8 cellular contexts compared by ENCODE assay signal in the genomic region with DNA sequence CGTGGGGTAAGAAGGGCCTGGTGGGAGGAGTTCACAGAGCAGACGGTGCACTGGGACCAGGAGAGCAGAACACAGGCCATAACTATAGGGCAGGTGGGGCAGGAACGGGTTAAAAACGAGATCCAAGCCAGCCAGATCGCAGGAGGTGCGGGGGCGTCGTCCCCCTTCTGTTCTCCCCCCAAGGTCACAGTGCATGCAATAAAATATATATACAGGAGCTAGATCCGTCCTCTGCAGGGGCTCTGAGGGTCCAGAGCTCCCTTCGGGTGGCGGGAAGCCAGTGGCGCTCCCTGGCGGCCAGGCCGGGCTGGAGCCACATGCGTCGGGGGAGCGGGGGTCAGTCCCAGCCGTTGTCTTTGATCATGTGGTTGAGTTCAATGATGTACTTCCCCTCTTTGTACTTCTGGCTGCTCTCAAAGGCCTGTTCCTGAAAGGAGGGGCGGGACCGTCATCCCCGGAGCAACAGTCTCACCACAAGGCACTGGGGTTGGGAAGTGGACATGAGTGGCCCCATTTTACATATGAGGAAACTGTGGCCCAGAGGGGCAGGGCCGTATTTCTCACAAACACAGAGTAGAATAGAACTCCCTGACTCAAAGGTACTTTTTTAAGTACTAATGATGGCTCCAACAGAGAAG. TPM values are rescaled to one million over a fixed set of nuclear protein-coding genes. Genes with fewer than 3 reads are reported as not detected.
DNase-seq lines count a peak whose midpoint lies in the region; ATAC-seq, FAIRE-seq and TF ChIP-seq lines count a peak whose summit lies in the region.

No MANE protein-coding gene starts in this region.

- no peaks in the 10 kb centered on the region for H3K9me1 ChIP-seq in K562 (ENCODE audit: control insufficient read depth, insufficient read depth, low read length)

- BruUV-seq in K562 (replicated peaks; lab: Mats Ljungman, UMichigan) = TSS peak; percentile 72

- intact Hi-C loops in K562 (cut with micrococcal nuclease) = loop anchor here (5.0 to 10.0 kb wide), 2 partner anchors 45 to 562 kb away; a partner anchor contains a TSS
- intact Hi-C loops in sciatic nerve (cut with DNase I) = loop anchor here (10.0 kb wide), 1 partner anchor 312 kb away; a partner anchor contains a TSS

- H3K4me3 ChIP-seq in GM08714 (ENCODE audit: low read length) = peak overlapping the region; percentile 65; the same call in 1 of the 2 replicates
- H3K4me3 ChIP-seq in HEK293 (ENCODE audit: low read depth, low read length) = no peak overlapping the region
- H3K4me3 ChIP-seq in NB4 (ENCODE audit: low read depth, low read length) = peak overlapping the region; percentile 83
- H3K4me3 ChIP-seq in K562 = peak overlapping the region; percentile 49
- H3K4me3 ChIP-seq in iPS-11a (ENCODE audit: low read depth, low read length) = peak overlapping the region; percentile 63

- H3K79me2 ChIP-seq in K562 (ENCODE audit: control insufficient read depth, insufficient read depth, low read length) = peaks cover 3% of the 10 kb centered on the region; the same call in 1 of the 3 replicates

- POLR2A ChIA-PET in HEK293 (lab: Yijun Ruan, JAX) (interaction anchor here (0.6 to 3.3 kb wide), 11 partner anchors 13 to 405 kb away, joined by 3 to 26 read pairs (median 3); a partner anchor contains a TSS), K562 (lab: Yijun Ruan, JAX) (interaction anchor here (0.5 to 4.8 kb wide), 16 partner anchors 10 to 837 kb away, joined by 3 to 59 read pairs (median 4); a partner anchor contains a TSS)

- H3K4me2 ChIP-seq in K562 (ENCODE audit: insufficient read depth, low read length) = peak overlapping the region; percentile 87

- 2% methylated on average over 22 of the region's 22 CpGs for WGBS in K562 (ENCODE audit: insufficient coverage, low coverage, missing lambda C conversion rate)

- peak; percentile 43 to 59 for TF ChIP-seq RAD21 in K562 (CRISPR knock-in tag; conservative IDR thresholded peaks at IDR 0.05 in 1 of 2, IDR thresholded peaks at IDR 0.05 in 1 of 2)

- no peaks in the 10 kb centered on the region for H3K27me3 ChIP-seq in K562 (ENCODE audit: control insufficient read depth in 2 of 2, insufficient read depth in 2 of 2, low read length in 2 of 2)

- peak overlapping the region; percentile 95 for H2AFZ ChIP-seq in K562 (ENCODE audit: low read depth, low read length)

- peak; percentile 94 for FAIRE-seq in K562 (lab: Jason Lieb, UNC)

- in situ Hi-C loops in K562 (cut with MboI) = no loop called here

- ATAC-seq in K562 = peak; percentile 77
- peak; percentile 74 for ATAC-seq in sciatic nerve

- H3K9ac ChIP-seq in K562 (ENCODE audit: insufficient read depth in 1 of 2, low read depth in 2 of 2, low read length in 2 of 2) = peak overlapping the region; percentile 80 to 98

- H3K27ac ChIP-seq in HEK293 (ENCODE audit: extremely low read depth, low read depth, low read length) (peak overlapping the region; percentile 8; the same call in 1 of the 2 replicates), K562 (ENCODE audit: extremely low read depth, low read depth, low read length) (peak overlapping the region; percentile 85)

- no peaks in the 10 kb centered on the region for H4K20me1 ChIP-seq in K562 (replicated peaks; ENCODE audit: control insufficient read depth, insufficient read depth, low read length)

- peak overlapping the region; percentile 87 for H3K4me3 Mint-ChIP-seq in T-helper 1 cell treated with Interleukin-12 subunit alpha and Interleukin-12 subunit beta and Interleukin-4 antibody, amounts not matched to agents 30 μg/mL and 1 μg/mL, for 36 hours

- TF ChIP-seq POLR2A in NB4 (IDR thresholded peaks at IDR 0.05; ENCODE audit: extremely low read depth, insufficient read length) = peak; percentile 7
- peak; percentile 58 for TF ChIP-seq POLR2A in K562 (conservative IDR thresholded peaks at IDR 0.05)

- H3K36me3 ChIP-seq in HEK293 (ENCODE audit: control insufficient read depth in 2 of 2, insufficient read depth in 1 of 2, low read length in 2 of 2) (peaks cover 0 to 15% of the 10 kb centered on the region in 2 experiments; a peak in 1 of 3 replicates), K562 (ENCODE audit: control insufficient read depth, insufficient read depth, low read length) (no peaks in the 10 kb centered on the region; the same call in 2 of the 3 replicates)

- no peaks in the 10 kb centered on the region for H3K9me3 ChIP-seq in HEK293 (ENCODE audit: control insufficient read depth, insufficient read depth, low read depth, low read length)
- H3K9me3 ChIP-seq in K562 (replicated peaks; ENCODE audit: control insufficient read depth, insufficient read depth, low read depth, low read length) = peaks cover 12% of the 10 kb centered on the region

- CTCF ChIA-PET in HEK293 (lab: Yijun Ruan, JAX) = interaction anchor here (0.6 to 5.0 kb wide), 25 partner anchors 10 to 1095 kb away, joined by 3 to 38 read pairs (median 4); a partner anchor contains a TSS
- CTCF ChIA-PET in K562 (lab: Yijun Ruan, JAX; ENCODE audit: low intra/inter-chr PET ratio) = interaction anchor here (0.5 to 1.0 kb wide), 3 partner anchors 42 to 399 kb away, joined by 3 to 12 read pairs (median 3); no protein-coding TSS in a partner anchor

- peaks cover 28% of the 10 kb centered on the region for H3K36me3 Mint-ChIP-seq in T-helper 1 cell treated with Interleukin-12 subunit alpha and Interleukin-12 subunit beta and Interleukin-4 antibody, amounts not matched to agents 30 μg/mL and 1 μg/mL, for 36 hours (ENCODE audit: low read depth)

- TF ChIP-seq CTCF in HEK293 (tag by site-specific recombination; IDR thresholded peaks at IDR 0.05) (no peak), NB4 (IDR thresholded peaks at IDR 0.05; ENCODE audit: low read depth, low read length) (peak; percentile 80), K562 (IDR thresholded peaks at IDR 0.05 in 2 of 3, conservative IDR thresholded peaks at IDR 0.05 in 1 of 3; ENCODE audit: insufficient read depth in 2 of 3, low read depth in 1 of 3, low read length in 3 of 3) (peak; percentile 90 to 93 (median 93))

- H3K4me1 ChIP-seq in HEK293 (ENCODE audit: control insufficient read depth, insufficient read depth, low read length) = no peaks in the 10 kb centered on the region
- H3K4me1 ChIP-seq in K562 (replicated peaks in 1 of 2; ENCODE audit: control insufficient read depth in 2 of 2, insufficient read depth in 2 of 2, low read length in 2 of 2) = peaks cover 35 to 72% of the 10 kb centered on the region in 2 experiments

- peak overlapping the region; percentile 94 for H3K27ac Mint-ChIP-seq in T-helper 1 cell treated with Interleukin-12 subunit alpha and Interleukin-12 subunit beta and Interleukin-4 antibody, amounts not matched to agents 30 μg/mL and 1 μg/mL, for 36 hours

- peaks cover 9% of the 10 kb centered on the region for H3K9me3 Mint-ChIP-seq in T-helper 1 cell treated with Interleukin-12 subunit alpha and Interleukin-12 subunit beta and Interleukin-4 antibody, amounts not matched to agents 30 μg/mL and 1 μg/mL, for 36 hours

- peak; percentile 57; the same call in 1 of the 2 replicates for TF ChIP-seq EP300 in K562 (IDR thresholded peaks at IDR 0.05; ENCODE audit: low read length)

- H3K27me3 Mint-ChIP-seq in T-helper 1 cell treated with Interleukin-12 subunit alpha and Interleukin-12 subunit beta and Interleukin-4 antibody, amounts not matched to agents 30 μg/mL and 1 μg/mL, for 36 hours (ENCODE audit: low read depth) = no peaks in the 10 kb centered on the region

- DNase-seq in NB4 (ENCODE audit: low read depth) = peak; percentile 97
- peak; percentile 76 to 92 (median 85) for DNase-seq in K562 (ENCODE audit: extremely low read depth in 1 of 4, low spot score in 3 of 4)
- DNase-seq in sciatic nerve (ENCODE audit: low spot score) = peak; percentile 81
- no peak for DNase-seq in NCI-H1417 treated with DMSO at 0.1 percent for 48 hours (lab: John Stamatoyannopoulos, UW)

- H3K4me1 Mint-ChIP-seq in T-helper 1 cell treated with Interleukin-12 subunit alpha and Interleukin-12 subunit beta and Interleukin-4 antibody, amounts not matched to agents 30 μg/mL and 1 μg/mL, for 36 hours (ENCODE audit: low read depth) = peaks cover 40% of the 10 kb centered on the region

RNA-seq across cellular contexts. Expression of a gene that starts 0.8 kb away (rescaled TPM):
- 0.55 and 0.69 TPM in 2 replicates for total RNA-seq in K562 (2011; cell fraction: chromatin; rRNA removed; ENCODE audit: low replicate concordance)
- 1.1 and 1.2 TPM in 2 replicates for total RNA-seq in K562 (2011; cell fraction: nucleolus; rRNA removed)
- 0.73 and 1.1 TPM in 2 replicates for total RNA-seq in K562 (2011; cell fraction: nucleoplasm; rRNA removed)
- 0.09 and 0.73 TPM in 2 replicates for total RNA-seq in K562 (2014; rRNA removed)
- 0.11 TPM in 1 of 2 replicates, not detected in the other for total RNA-seq in K562 (2014; rRNA removed; fragmentation: Illumina TruSeq; extraction: Trizol)
- total RNA-seq in K562 (2015; rRNA removed; fragmentation: Illumina TruSeq; extraction: Trizol) = 0.07 and 0.23 TPM in 2 replicates
- total RNA-seq in K562 (2021) = 0.18 and 0.51 TPM in 2 replicates
- polyA plus RNA-seq in K562 (2011; rRNA removed) = 0.07 and 0.16 TPM in 2 replicates
- polyA plus RNA-seq in K562 (2011; cell fraction: cytosol; rRNA removed) = 0.10 and 0.18 TPM in 2 replicates
- polyA plus RNA-seq in K562 (2011; cell fraction: nucleus; rRNA removed) = 0.88 and 0.97 TPM in 2 replicates
- 0.22 and 0.51 TPM in 2 replicates for polyA plus RNA-seq in K562 (2012)
- 0.30 and 0.31 TPM in 2 replicates for polyA plus RNA-seq in K562 (2014; fragmentation: Illumina TruSeq; extraction: Trizol)
- not detected for polyA plus RNA-seq in K562 (2014; fragmentation: Nextera tagmentation; extraction: Ambion mirVana)
- 0.51 and 0.58 TPM in 2 replicates for polyA plus RNA-seq in K562 (2014; rRNA removed)
- polyA minus RNA-seq in K562 (2011; rRNA and poly(A)+ RNA removed) = not detected in 2 replicates
- polyA minus RNA-seq in K562 (2011; cell fraction: cytosol; rRNA and poly(A)+ RNA removed) = not detected in 2 replicates
- polyA minus RNA-seq in K562 (2011; cell fraction: nucleus; rRNA and poly(A)+ RNA removed) = 0.22 and 0.54 TPM in 2 replicates
- 1.7 TPM for total RNA-seq in sciatic nerve

RNA-seq across cellular contexts. Expression of a gene that starts 3.5 kb away (rescaled TPM):
- total RNA-seq in K562 (2011; cell fraction: chromatin; rRNA removed; ENCODE audit: low replicate concordance) = 14.3 and 26.4 TPM in 2 replicates
- total RNA-seq in K562 (2011; cell fraction: nucleolus; rRNA removed) = 14.2 and 18.0 TPM in 2 replicates
- 21.4 and 28.6 TPM in 2 replicates for total RNA-seq in K562 (2011; cell fraction: nucleoplasm; rRNA removed)
- 3.0 and 4.6 TPM in 2 replicates for total RNA-seq in K562 (2014; rRNA removed)
- total RNA-seq in K562 (2014; rRNA removed; fragmentation: Illumina TruSeq; extraction: Trizol) = 1.0 and 1.8 TPM in 2 replicates
- 1.1 and 1.3 TPM in 2 replicates for total RNA-seq in K562 (2015; rRNA removed; fragmentation: Illumina TruSeq; extraction: Trizol)
- total RNA-seq in K562 (2021) = 5.7 and 6.7 TPM in 2 replicates
- polyA plus RNA-seq in K562 (2011; rRNA removed) = 3.9 and 6.8 TPM in 2 replicates
- 7.5 and 14.0 TPM in 2 replicates for polyA plus RNA-seq in K562 (2011; cell fraction: cytosol; rRNA removed)
- polyA plus RNA-seq in K562 (2011; cell fraction: nucleus; rRNA removed) = 18.2 and 22.9 TPM in 2 replicates
- 12.5 and 45.8 TPM in 2 replicates for polyA plus RNA-seq in K562 (2012)
- polyA plus RNA-seq in K562 (2014; fragmentation: Illumina TruSeq; extraction: Trizol) = 2.9 and 4.4 TPM in 2 replicates
- under 1 TPM; 0.41 to 0.42 TPM for polyA plus RNA-seq in K562 (2014; fragmentation: Nextera tagmentation; extraction: Ambion mirVana)
- polyA plus RNA-seq in K562 (2014; rRNA removed) = 8.6 and 15.0 TPM in 2 replicates
- polyA minus RNA-seq in K562 (2011; rRNA and poly(A)+ RNA removed) = 1.0 and 1.5 TPM in 2 replicates
- polyA minus RNA-seq in K562 (2011; cell fraction: cytosol; rRNA and poly(A)+ RNA removed) = 1.8 and 2.3 TPM in 2 replicates
- 2.4 and 4.3 TPM in 2 replicates for polyA minus RNA-seq in K562 (2011; cell fraction: nucleus; rRNA and poly(A)+ RNA removed)
- 96.4 TPM for total RNA-seq in sciatic nerve

RNA-seq across cellular contexts. Expression of a gene that starts 16.7 kb away (rescaled TPM):
- total RNA-seq in K562 (2011; cell fraction: chromatin; rRNA removed; ENCODE audit: low replicate concordance) = 46.3 and 109 TPM in 2 replicates
- 90.3 and 97.7 TPM in 2 replicates for total RNA-seq in K562 (2011; cell fraction: nucleolus; rRNA removed)
- 76.9 and 90.5 TPM in 2 replicates for total RNA-seq in K562 (2011; cell fraction: nucleoplasm; rRNA removed)
- total RNA-seq in K562 (2014; rRNA removed) = 131 and 171 TPM in 2 replicates
- 38.9 and 59.9 TPM in 2 replicates for total RNA-seq in K562 (2014; rRNA removed; fragmentation: Illumina TruSeq; extraction: Trizol)
- 107 and 115 TPM in 2 replicates for total RNA-seq in K562 (2015; rRNA removed; fragmentation: Illumina TruSeq; extraction: Trizol)
- 158 TPM in 2 replicates for total RNA-seq in K562 (2021)
- 153 and 187 TPM in 2 replicates for polyA plus RNA-seq in K562 (2011; rRNA removed)
- polyA plus RNA-seq in K562 (2011; cell fraction: cytosol; rRNA removed) = 311 and 402 TPM in 2 replicates
- polyA plus RNA-seq in K562 (2011; cell fraction: nucleus; rRNA removed) = 149 and 168 TPM in 2 replicates
- 161 and 166 TPM in 2 replicates for polyA plus RNA-seq in K562 (2012)
- 138 and 157 TPM in 2 replicates for polyA plus RNA-seq in K562 (2014; fragmentation: Illumina TruSeq; extraction: Trizol)
- 10 to 100 TPM in 1 of 2 experiments, 1 to 10 TPM in 1; 3.5 to 10.7 TPM for polyA plus RNA-seq in K562 (2014; fragmentation: Nextera tagmentation; extraction: Ambion mirVana)
- 183 TPM in 2 replicates for polyA plus RNA-seq in K562 (2014; rRNA removed)
- 162 and 295 TPM in 2 replicates for polyA minus RNA-seq in K562 (2011; rRNA and poly(A)+ RNA removed)
- 136 and 139 TPM in 2 replicates for polyA minus RNA-seq in K562 (2011; cell fraction: cytosol; rRNA and poly(A)+ RNA removed)
- 23.2 and 36.2 TPM in 2 replicates for polyA minus RNA-seq in K562 (2011; cell fraction: nucleus; rRNA and poly(A)+ RNA removed)
- 41.2 TPM for total RNA-seq in sciatic nerve

RNA-seq across cellular contexts. Expression of a gene that starts 20.8 kb away (rescaled TPM):
- total RNA-seq in K562 (2011; cell fraction: chromatin; rRNA removed; ENCODE audit: low replicate concordance) = 4.9 and 20.8 TPM in 2 replicates
- total RNA-seq in K562 (2011; cell fraction: nucleolus; rRNA removed) = 8.7 and 14.0 TPM in 2 replicates
- total RNA-seq in K562 (2011; cell fraction: nucleoplasm; rRNA removed) = 7.3 and 8.0 TPM in 2 replicates
- 0.90 and 0.91 TPM in 2 replicates for total RNA-seq in K562 (2014; rRNA removed)
- 0.47 and 0.54 TPM in 2 replicates for total RNA-seq in K562 (2014; rRNA removed; fragmentation: Illumina TruSeq; extraction: Trizol)
- 1.1 TPM in 2 replicates for total RNA-seq in K562 (2015; rRNA removed; fragmentation: Illumina TruSeq; extraction: Trizol)
- total RNA-seq in K562 (2021) = 1.7 and 3.9 TPM in 2 replicates
- polyA plus RNA-seq in K562 (2011; rRNA removed) = 1.9 and 2.5 TPM in 2 replicates
- 0.83 and 1.4 TPM in 2 replicates for polyA plus RNA-seq in K562 (2011; cell fraction: cytosol; rRNA removed)
- 14.1 and 18.8 TPM in 2 replicates for polyA plus RNA-seq in K562 (2011; cell fraction: nucleus; rRNA removed)
- polyA plus RNA-seq in K562 (2012) = 1.5 and 4.7 TPM in 2 replicates
- polyA plus RNA-seq in K562 (2014; fragmentation: Illumina TruSeq; extraction: Trizol) = 1.0 and 1.3 TPM in 2 replicates
- 1 to 10 TPM in 1 of 2 experiments, under 1 TPM in 1; 0.51 to 1.4 TPM for polyA plus RNA-seq in K562 (2014; fragmentation: Nextera tagmentation; extraction: Ambion mirVana)
- 1.2 and 1.7 TPM in 2 replicates for polyA plus RNA-seq in K562 (2014; rRNA removed)
- polyA minus RNA-seq in K562 (2011; rRNA and poly(A)+ RNA removed) = 0.18 and 0.53 TPM in 2 replicates
- polyA minus RNA-seq in K562 (2011; cell fraction: cytosol; rRNA and poly(A)+ RNA removed) = 2.8 TPM in 1 of 2 replicates, not detected in the other
- 1.8 and 2.7 TPM in 2 replicates for polyA minus RNA-seq in K562 (2011; cell fraction: nucleus; rRNA and poly(A)+ RNA removed)
- total RNA-seq in sciatic nerve = 17.1 TPM

RNA-seq across cellular contexts. Expression of a gene that starts 26.9 kb away (rescaled TPM):
- total RNA-seq in K562 (2011; cell fraction: chromatin; rRNA removed; ENCODE audit: low replicate concordance) = 353 and 782 TPM in 2 replicates
- total RNA-seq in K562 (2011; cell fraction: nucleolus; rRNA removed) = 1,073 and 1,081 TPM in 2 replicates
- 670 and 734 TPM in 2 replicates for total RNA-seq in K562 (2011; cell fraction: nucleoplasm; rRNA removed)
- 1,524 and 2,127 TPM in 2 replicates for total RNA-seq in K562 (2014; rRNA removed)
- 349 and 485 TPM in 2 replicates for total RNA-seq in K562 (2014; rRNA removed; fragmentation: Illumina TruSeq; extraction: Trizol)
- 1,293 TPM in 2 replicates for total RNA-seq in K562 (2015; rRNA removed; fragmentation: Illumina TruSeq; extraction: Trizol)
- total RNA-seq in K562 (2021) = 2,182 and 2,224 TPM in 2 replicates
- polyA plus RNA-seq in K562 (2011; rRNA removed) = 1,608 and 2,690 TPM in 2 replicates
- 3,531 and 4,006 TPM in 2 replicates for polyA plus RNA-seq in K562 (2011; cell fraction: cytosol; rRNA removed)
- polyA plus RNA-seq in K562 (2011; cell fraction: nucleus; rRNA removed) = 1,789 and 1,816 TPM in 2 replicates
- 2,117 and 3,116 TPM in 2 replicates for polyA plus RNA-seq in K562 (2012)
- polyA plus RNA-seq in K562 (2014; fragmentation: Illumina TruSeq; extraction: Trizol) = 1,472 and 2,010 TPM in 2 replicates
- polyA plus RNA-seq in K562 (2014; fragmentation: Nextera tagmentation; extraction: Ambion mirVana) = 100 to 1,000 TPM; 311 to 650 TPM
- 1,079 and 1,272 TPM in 2 replicates for polyA plus RNA-seq in K562 (2014; rRNA removed)
- 1,182 and 1,195 TPM in 2 replicates for polyA minus RNA-seq in K562 (2011; rRNA and poly(A)+ RNA removed)
- polyA minus RNA-seq in K562 (2011; cell fraction: cytosol; rRNA and poly(A)+ RNA removed) = 2,149 and 3,513 TPM in 2 replicates
- polyA minus RNA-seq in K562 (2011; cell fraction: nucleus; rRNA and poly(A)+ RNA removed) = 407 and 747 TPM in 2 replicates
- 600 TPM for total RNA-seq in sciatic nerve
